ENCODE assay signal across 28 cellular contexts in genomic region chr9:106966481-106966880, GRCh38.
"Had no signal": no experiment of that assay in that cellular context is flagged by ENCODE, and none has a peak within 500 bp of the region (broad histone marks: within the 10 kb centered on the region; RNA-seq: fewer than 3 reads in every experiment).

No MANE protein-coding gene starts in this region.

- H3K4me1 ChIP-seq: body of pancreas, breast epithelium had no signal

- H3K27ac ChIP-seq: adrenal gland, body of pancreas, breast epithelium, WERI-Rb-1 had no signal

- H3K9me3 Mint-ChIP-seq: activated naive CD4-positive, alpha-beta T cell treated with anti-CD3 and anti-CD28 coated beads for 36 hours had no signal

- H3K36me3 Mint-ChIP-seq: activated naive CD4-positive, alpha-beta T cell treated with anti-CD3 and anti-CD28 coated beads, Interleukin-2, amount 50 U/mL, for 72 hours had no signal

- DNase-seq: activated CD4-positive, alpha-beta T cell treated with anti-CD3 and anti-CD28 coated beads, Interleukin-2, amount 10 ng/mL, durations not matched to agents 7 days and 5 days; activated CD4-positive, alpha-beta T cell treated with anti-CD3 and anti-CD28 coated beads, Interleukin-2, amount 50 U/mL, for 48 hours; activated CD8-positive, alpha-beta memory T cell treated with anti-CD3 and anti-CD28 coated beads, Interleukin-2, amount 50 U/mL, for 4 hours; activated gamma-delta T cell treated with Interleukin-2 at 50 U/mL for 16 hours; activated naive CD4-positive, alpha-beta T cell treated with anti-CD3 and anti-CD28 coated beads for 36 hours; activated T-cell treated with anti-CD3 and anti-CD28 coated beads for 4 hours; activated T-cell treated with anti-CD3 and anti-CD28 coated beads, Interleukin-2, amount 50 U/mL, for 4 hours; adrenal gland; body of pancreas; Karpas-422; MG63; NCI-H1048; NCI-H1105 treated with DMSO at 0.1 percent for 48 hours; NCI-H1436; NCI-H1694; NCI-H1930; NCI-H510A; NCI-H526; NK-92 treated with Interleukin-12 subunit alpha and Interleukin-12 subunit beta, amount 100 ng/mL, for 24 hours; Right ventricle myocardium superior; SW 1271; T-helper 1 cell; T-helper 2 cell; T-helper 9 cell; WERI-Rb-1 had no signal

- ATAC-seq: activated naive CD4-positive, alpha-beta T cell treated with anti-CD3 and anti-CD28 coated beads, Interleukin-2, amount 50 U/mL, for 72 hours; activated T-cell treated with anti-CD3 and anti-CD28 coated beads, Interleukin-2, amount 50 U/mL, for 4 hours; body of pancreas had no signal

- H3K9me3 ChIP-seq: adrenal gland, body of pancreas, breast epithelium, MG63 had no signal

- H3K36me3 ChIP-seq: adrenal gland, breast epithelium, MG63 had no signal

- H3K4me3 ChIP-seq: adrenal gland, body of pancreas, breast epithelium, MG63 had no signal

- H3K4me3 Mint-ChIP-seq: activated CD4-positive, alpha-beta T cell treated with anti-CD3 and anti-CD28 coated beads, Interleukin-2, amount 10 ng/mL, durations not matched to agents 7 days and 5 days; activated naive CD4-positive, alpha-beta T cell treated with anti-CD3 and anti-CD28 coated beads for 36 hours; activated T-cell treated with anti-CD3 and anti-CD28 coated beads, Interleukin-2, amount 50 U/mL, for 4 hours; activated T-helper 1 cell treated with anti-CD3 and anti-CD28 coated beads, Interleukin-12 subunit alpha, Interleukin-12 subunit beta, Interleukin-2, Interleukin-4 antibody, amounts not matched to agents 30 ng/mL and 10 ng/mL and 1 ng/mL, durations not matched to agents 14 hours and 24 hours and 36 hours had no signal

- H3K27me3 ChIP-seq: adrenal gland, body of pancreas, breast epithelium, MG63 had no signal

- H3K27ac Mint-ChIP-seq: activated CD4-positive, alpha-beta T cell treated with anti-CD3 and anti-CD28 coated beads, Interleukin-2, amount 10 ng/mL, durations not matched to agents 7 days and 5 days; activated naive CD4-positive, alpha-beta T cell treated with anti-CD3 and anti-CD28 coated beads for 36 hours; activated naive CD4-positive, alpha-beta T cell treated with anti-CD3 and anti-CD28 coated beads, Interleukin-2, amount 50 U/mL, for 72 hours; activated T-helper 1 cell treated with anti-CD3 and anti-CD28 coated beads, Interleukin-12 subunit alpha, Interleukin-12 subunit beta, Interleukin-2, Interleukin-4 antibody, amounts not matched to agents 30 ng/mL and 10 ng/mL and 1 ng/mL, durations not matched to agents 14 hours and 24 hours and 36 hours had no signal
